ENCODE assay signal across 1 cellular context in the genomic region with DNA sequence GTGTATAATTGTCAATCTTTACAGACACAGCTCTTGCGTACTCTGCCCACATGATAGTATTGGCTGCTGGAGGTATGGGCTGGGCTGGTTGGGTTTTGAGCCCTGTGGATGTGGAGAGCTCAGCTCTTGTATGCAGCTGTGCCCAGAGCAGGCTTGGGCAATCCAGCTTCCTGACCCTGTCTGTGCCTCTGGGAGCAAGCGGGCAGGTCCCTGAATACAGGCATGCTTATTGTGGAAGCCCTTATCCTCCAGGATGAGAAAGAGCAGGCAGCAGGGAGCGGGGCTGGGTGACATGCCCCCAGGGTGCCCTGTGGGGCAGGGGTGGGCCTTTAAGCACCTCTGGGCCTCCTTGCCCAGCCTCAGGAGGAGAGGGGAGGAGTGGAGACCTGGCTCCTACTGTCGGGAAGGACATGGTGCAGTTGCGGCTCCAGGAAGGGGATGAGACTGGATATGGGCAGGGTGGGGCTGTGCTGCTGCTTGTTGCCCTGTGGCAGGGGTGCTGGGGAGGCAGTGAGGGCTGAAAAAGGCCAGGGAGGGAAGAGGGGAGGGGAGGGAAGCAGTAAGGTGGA.
TF ChIP-seq lines count a peak whose summit lies in the region.

No MANE protein-coding gene starts in this region.

TF ChIP-seq in WTC11, 78 proteins besides CTCF, POLR2A, EP300 and RAD21 (continued from another document):
- TF ChIP-seq, protein P1, sequence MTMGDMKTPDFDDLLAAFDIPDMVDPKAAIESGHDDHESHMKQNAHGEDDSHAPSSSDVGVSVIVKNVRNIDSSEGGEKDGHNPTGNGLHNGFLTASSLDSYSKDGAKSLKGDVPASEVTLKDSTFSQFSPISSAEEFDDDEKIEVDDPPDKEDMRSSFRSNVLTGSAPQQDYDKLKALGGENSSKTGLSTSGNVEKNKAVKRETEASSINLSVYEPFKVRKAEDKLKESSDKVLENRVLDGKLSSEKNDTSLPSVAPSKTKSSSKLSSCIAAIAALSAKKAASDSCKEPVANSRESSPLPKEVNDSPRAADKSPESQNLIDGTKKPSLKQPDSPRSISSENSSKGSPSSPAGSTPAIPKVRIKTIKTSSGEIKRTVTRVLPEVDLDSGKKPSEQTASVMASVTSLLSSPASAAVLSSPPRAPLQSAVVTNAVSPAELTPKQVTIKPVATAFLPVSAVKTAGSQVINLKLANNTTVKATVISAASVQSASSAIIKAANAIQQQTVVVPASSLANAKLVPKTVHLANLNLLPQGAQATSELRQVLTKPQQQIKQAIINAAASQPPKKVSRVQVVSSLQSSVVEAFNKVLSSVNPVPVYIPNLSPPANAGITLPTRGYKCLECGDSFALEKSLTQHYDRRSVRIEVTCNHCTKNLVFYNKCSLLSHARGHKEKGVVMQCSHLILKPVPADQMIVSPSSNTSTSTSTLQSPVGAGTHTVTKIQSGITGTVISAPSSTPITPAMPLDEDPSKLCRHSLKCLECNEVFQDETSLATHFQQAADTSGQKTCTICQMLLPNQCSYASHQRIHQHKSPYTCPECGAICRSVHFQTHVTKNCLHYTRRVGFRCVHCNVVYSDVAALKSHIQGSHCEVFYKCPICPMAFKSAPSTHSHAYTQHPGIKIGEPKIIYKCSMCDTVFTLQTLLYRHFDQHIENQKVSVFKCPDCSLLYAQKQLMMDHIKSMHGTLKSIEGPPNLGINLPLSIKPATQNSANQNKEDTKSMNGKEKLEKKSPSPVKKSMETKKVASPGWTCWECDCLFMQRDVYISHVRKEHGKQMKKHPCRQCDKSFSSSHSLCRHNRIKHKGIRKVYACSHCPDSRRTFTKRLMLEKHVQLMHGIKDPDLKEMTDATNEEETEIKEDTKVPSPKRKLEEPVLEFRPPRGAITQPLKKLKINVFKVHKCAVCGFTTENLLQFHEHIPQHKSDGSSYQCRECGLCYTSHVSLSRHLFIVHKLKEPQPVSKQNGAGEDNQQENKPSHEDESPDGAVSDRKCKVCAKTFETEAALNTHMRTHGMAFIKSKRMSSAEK (CRISPR knock-in tag; IDR thresholded peaks at IDR 0.05; ENCODE audit: borderline replicate concordance): no peak
- no peak for TF ChIP-seq GABPB1 (CRISPR knock-in tag; IDR thresholded peaks at IDR 0.05)
- TF ChIP-seq JUN (CRISPR knock-in tag; IDR thresholded peaks at IDR 0.05): no peak
- TF ChIP-seq ZNF416 (CRISPR knock-in tag; IDR thresholded peaks at IDR 0.05): no peak
- no peak for TF ChIP-seq JAZF1 (CRISPR knock-in tag; IDR thresholded peaks at IDR 0.05)
- TF ChIP-seq ATF1 (CRISPR knock-in tag; IDR thresholded peaks at IDR 0.05): no peak
- TF ChIP-seq, protein P2, sequence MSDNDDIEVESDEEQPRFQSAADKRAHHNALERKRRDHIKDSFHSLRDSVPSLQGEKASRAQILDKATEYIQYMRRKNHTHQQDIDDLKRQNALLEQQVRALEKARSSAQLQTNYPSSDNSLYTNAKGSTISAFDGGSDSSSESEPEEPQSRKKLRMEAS (CRISPR knock-in tag; IDR thresholded peaks at IDR 0.05): no peak
- TF ChIP-seq, protein P3, sequence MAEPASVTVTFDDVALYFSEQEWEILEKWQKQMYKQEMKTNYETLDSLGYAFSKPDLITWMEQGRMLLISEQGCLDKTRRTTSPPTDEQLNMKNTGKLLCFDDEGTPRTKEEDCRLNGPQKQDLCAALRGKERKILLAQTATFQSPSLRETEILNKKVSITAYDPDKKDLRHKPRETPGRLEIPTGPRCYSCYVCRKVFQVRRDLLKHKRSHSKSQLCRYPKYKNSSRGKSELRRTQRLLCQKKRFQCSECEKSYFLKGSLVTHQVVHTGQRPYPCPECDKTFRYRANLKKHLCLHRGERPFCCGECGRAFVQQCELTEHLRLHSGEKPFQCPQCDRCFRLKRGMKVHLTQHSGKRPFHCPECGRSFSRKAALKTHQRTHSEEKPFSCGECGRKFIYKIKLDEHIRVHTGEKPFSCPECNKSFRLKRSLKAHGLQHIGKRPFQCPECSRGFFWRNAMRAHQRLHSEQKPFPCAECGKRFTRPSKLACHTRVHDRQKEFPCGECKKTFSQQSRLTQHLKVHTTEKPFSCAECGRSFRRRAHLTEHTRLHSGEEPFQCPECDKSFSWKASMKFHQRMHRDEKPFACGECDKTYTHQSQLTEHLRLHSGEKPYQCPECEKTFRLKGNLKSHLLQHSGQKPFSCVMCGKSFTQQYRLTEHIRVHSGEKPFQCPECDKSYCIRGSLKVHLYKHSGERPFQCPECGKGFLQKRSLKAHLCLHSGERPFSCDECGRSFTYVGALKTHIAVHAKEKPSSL (CRISPR knock-in tag; conservative IDR thresholded peaks at IDR 0.05): no peak
- TF ChIP-seq, protein P4, sequence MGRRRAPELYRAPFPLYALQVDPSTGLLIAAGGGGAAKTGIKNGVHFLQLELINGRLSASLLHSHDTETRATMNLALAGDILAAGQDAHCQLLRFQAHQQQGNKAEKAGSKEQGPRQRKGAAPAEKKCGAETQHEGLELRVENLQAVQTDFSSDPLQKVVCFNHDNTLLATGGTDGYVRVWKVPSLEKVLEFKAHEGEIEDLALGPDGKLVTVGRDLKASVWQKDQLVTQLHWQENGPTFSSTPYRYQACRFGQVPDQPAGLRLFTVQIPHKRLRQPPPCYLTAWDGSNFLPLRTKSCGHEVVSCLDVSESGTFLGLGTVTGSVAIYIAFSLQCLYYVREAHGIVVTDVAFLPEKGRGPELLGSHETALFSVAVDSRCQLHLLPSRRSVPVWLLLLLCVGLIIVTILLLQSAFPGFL (CRISPR knock-in tag; IDR thresholded peaks at IDR 0.05; ENCODE audit: borderline replicate concordance): no peak
